8 cellular contexts compared by ENCODE assay signal in the genomic region with DNA sequence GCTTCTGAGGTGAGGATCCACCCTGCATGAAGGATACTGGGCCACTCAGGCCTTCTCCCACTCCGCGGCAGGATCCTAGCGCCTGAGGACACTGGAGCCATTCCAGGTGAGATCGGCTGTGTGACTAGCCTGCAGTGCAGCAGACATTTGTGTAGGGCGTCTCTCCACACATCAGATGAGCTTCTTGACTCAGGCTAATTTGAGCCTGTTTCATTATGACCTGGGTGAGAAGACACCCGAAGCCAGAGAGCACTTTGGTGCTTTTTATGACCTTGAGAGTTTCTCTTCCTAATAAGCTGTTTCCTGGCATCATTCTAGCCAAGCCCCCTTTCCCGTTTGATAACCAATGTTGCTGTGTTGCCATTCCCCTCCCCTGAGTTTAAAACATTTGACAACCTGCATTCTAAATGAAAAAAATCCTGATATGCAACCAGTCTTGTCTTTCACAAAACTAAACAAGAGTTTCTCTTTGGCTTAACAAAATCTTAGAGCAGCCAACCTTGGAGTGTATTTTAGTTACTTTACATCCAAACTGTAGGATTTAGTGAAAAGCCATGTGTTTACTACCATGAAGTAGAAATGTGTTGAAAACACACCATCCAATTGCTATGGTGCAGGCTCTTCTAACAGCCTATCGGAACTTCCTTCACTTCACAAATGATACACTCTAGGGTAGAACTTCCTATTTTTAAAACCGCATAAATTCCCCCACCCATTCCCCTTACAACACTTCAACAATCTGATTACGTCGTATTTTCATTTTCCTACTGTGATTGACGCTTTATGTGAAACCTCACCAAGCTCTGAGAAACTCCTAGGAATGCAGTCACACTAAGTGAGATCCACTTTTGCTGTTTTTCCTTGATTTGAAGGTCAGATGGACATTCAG.
A peak's percentile ranks its signal among the peaks of the same experiment; 100 is the strongest.
DNase-seq lines count a peak whose midpoint lies in the region; ATAC-seq, FAIRE-seq and TF ChIP-seq lines count a peak whose summit lies in the region.

No MANE protein-coding gene starts in this region.

- FAIRE-seq in GM18507 (lab: Jason Lieb, UNC), result peak; percentile 93
- FAIRE-seq in HTR-8/SVneo (lab: Jason Lieb, UNC), result no peak

- peak; percentile 42 for DNase-seq in GM18507 (ENCODE audit: extremely low spot score, insufficient read length, low read depth)
- DNase-seq in HTR-8/SVneo (ENCODE audit: insufficient read length, low spot score), result no peak
- no peak for DNase-seq in osteocyte (ENCODE audit: extremely low spot score, unreplicated experiment)
- no peak for DNase-seq in omental fat pad (ENCODE audit: low spot score)
- DNase-seq in NCI-H1436 treated with DMSO at 0.1 percent for 48 hours (lab: John Stamatoyannopoulos, UW), result no peak

- H3K9me3 Mint-ChIP-seq in osteocyte (ENCODE audit: unreplicated experiment), result no peaks in the 10 kb centered on the region

- TF ChIP-seq EP300 in gastroesophageal sphincter (IDR thresholded peaks at IDR 0.05), result no peak

- H3K4me3 Mint-ChIP-seq in osteocyte (ENCODE audit: unreplicated experiment), result no peak overlapping the region

- WGBS in gastroesophageal sphincter (ENCODE audit: low coverage in 1 of 2), 2 donors, result 62 to 76% methylated on average over 7 to 8 of the region's 12 CpGs

- no peak for TF ChIP-seq POLR2A in gastroesophageal sphincter (IDR thresholded peaks at IDR 0.05)

- H3K27me3 Mint-ChIP-seq in osteocyte (ENCODE audit: unreplicated experiment), result peaks cover 16% of the 10 kb centered on the region

- peaks cover 15% of the 10 kb centered on the region; the same call in 1 of the 2 replicates for H3K4me1 ChIP-seq in HUES6 (ENCODE audit: control insufficient read depth, insufficient read depth, low read length)
- H3K4me1 ChIP-seq in gastroesophageal sphincter, result peaks cover 0 to 11% (median 0%) of the 10 kb centered on the region in 3 donors

- no peak overlapping the region for H3K4me3 ChIP-seq in HUES6 (ENCODE audit: low read depth, low read length)
- no peak overlapping the region for H3K4me3 ChIP-seq in gastroesophageal sphincter

- ATAC-seq in GM21528 (IDR thresholded peaks at IDR 0.05; ENCODE audit: low FRiP score, unreplicated experiment) (peak; percentile 89), gastroesophageal sphincter (peak; percentile 39), omental fat pad (ENCODE audit: low FRiP score) (no peak)

- TF ChIP-seq CTCF in gastroesophageal sphincter (IDR thresholded peaks at IDR 0.05), result no peak
- TF ChIP-seq CTCF in osteocyte (IDR thresholded peaks at IDR 0.05), result no peak
- TF ChIP-seq CTCF in omental fat pad (IDR thresholded peaks at IDR 0.05), result no peak

- peak overlapping the region; percentile 22 for H3K9ac ChIP-seq in HUES6 (ENCODE audit: low read length)

- H3K27ac Mint-ChIP-seq in osteocyte (ENCODE audit: unreplicated experiment), result no peak overlapping the region

- no peaks in the 10 kb centered on the region for H3K27me3 ChIP-seq in HUES6 (ENCODE audit: control insufficient read depth, insufficient read depth, low read length)
- H3K27me3 ChIP-seq in gastroesophageal sphincter, result no peaks in the 10 kb centered on the region

- H3K27ac ChIP-seq in HUES6 (ENCODE audit: low read depth, low read length), result no peak overlapping the region
- no peak overlapping the region for H3K27ac ChIP-seq in gastroesophageal sphincter

- no peaks in the 10 kb centered on the region for H3K9me3 ChIP-seq in HUES6 (ENCODE audit: control insufficient read depth, insufficient read depth, low read depth, low read length)
- H3K9me3 ChIP-seq in gastroesophageal sphincter, result no peaks in the 10 kb centered on the region

- no peaks in the 10 kb centered on the region for H3K36me3 Mint-ChIP-seq in osteocyte (ENCODE audit: unreplicated experiment)

- peaks cover 2% of the 10 kb centered on the region for H3K4me1 Mint-ChIP-seq in osteocyte (ENCODE audit: unreplicated experiment)

- no peaks in the 10 kb centered on the region for H3K36me3 ChIP-seq in HUES6 (ENCODE audit: control insufficient read depth, insufficient read depth, low read length)
- no peaks in the 10 kb centered on the region for H3K36me3 ChIP-seq in gastroesophageal sphincter
